1 cellular context compared by ENCODE assay signal in the genomic region with DNA sequence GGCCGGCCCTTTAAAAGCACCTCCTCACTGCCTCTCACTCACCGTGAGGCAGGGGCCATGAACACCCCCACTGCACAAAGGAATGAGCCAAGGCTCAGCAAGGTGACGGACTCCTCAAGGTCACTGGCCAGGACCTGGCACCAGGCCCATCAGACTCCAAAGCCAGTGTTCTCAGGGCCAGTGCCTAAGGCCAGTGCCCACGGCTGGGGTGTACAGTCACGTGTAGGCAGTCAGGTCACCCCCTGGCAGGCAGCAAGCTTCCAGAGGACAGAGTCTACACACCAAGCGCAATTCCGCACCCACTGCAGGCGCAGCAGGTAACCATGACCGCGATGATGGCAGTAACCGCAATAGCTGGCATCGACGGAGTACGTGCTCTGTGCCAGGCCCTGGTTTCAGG.
TF ChIP-seq lines count a peak whose summit lies in the region.

No MANE protein-coding gene starts in this region.

TF ChIP-seq in HepG2, 621 proteins besides CTCF, POLR2A, EP300 and RAD21 (continued from another document):
- TF ChIP-seq, protein P1, sequence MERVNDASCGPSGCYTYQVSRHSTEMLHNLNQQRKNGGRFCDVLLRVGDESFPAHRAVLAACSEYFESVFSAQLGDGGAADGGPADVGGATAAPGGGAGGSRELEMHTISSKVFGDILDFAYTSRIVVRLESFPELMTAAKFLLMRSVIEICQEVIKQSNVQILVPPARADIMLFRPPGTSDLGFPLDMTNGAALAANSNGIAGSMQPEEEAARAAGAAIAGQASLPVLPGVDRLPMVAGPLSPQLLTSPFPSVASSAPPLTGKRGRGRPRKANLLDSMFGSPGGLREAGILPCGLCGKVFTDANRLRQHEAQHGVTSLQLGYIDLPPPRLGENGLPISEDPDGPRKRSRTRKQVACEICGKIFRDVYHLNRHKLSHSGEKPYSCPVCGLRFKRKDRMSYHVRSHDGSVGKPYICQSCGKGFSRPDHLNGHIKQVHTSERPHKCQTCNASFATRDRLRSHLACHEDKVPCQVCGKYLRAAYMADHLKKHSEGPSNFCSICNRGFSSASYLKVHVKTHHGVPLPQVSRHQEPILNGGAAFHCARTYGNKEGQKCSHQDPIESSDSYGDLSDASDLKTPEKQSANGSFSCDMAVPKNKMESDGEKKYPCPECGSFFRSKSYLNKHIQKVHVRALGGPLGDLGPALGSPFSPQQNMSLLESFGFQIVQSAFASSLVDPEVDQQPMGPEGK (CRISPR knock-in tag; IDR thresholded peaks at IDR 0.05): peak; percentile 51; the same call in 1 of the 2 replicates
- TF ChIP-seq PRDM10 (CRISPR knock-in tag; IDR thresholded peaks at IDR 0.05; ENCODE audit: low read depth): 0 out of 2 replicates have a peak, but pooled peaks have one; percentile 24
